Comparison of ENCODE assay signal across 33 cellular contexts in the genomic region with DNA sequence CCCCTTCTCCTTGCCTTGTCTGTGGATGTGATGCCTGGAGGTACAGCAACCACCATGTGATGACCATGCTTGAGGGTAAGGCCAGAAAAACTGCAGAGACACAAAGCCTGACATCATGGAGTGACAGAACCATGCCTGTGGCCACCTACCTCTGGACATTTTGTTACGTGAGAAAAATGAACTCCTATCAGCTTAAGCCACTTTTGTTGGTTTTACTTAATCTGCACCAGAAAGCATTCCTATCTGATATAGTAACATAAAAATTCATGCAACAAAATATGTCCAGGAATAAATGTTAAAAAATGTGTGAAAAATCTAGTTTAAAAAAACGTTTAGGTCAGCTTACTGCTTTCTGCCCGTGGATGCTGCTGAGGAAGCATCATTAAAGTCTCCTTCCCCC. TPM values are rescaled to one million over a fixed set of nuclear protein-coding genes. Genes with fewer than 3 reads are reported as not detected.
"Had no signal": no experiment of that assay in that cellular context is flagged by ENCODE, and none has a peak within 500 bp of the region (broad histone marks: within the 10 kb centered on the region; RNA-seq: fewer than 3 reads in every experiment).

No MANE protein-coding gene starts in this region.

- H3K9me3 ChIP-seq: adrenal gland, ascending aorta, breast epithelium, esophagus muscularis mucosa, gastrocnemius medialis, psoas muscle, sigmoid colon, thyroid gland, upper lobe of right lung had no signal

- H3K27me3 Mint-ChIP-seq: activated naive CD8-positive, alpha-beta T cell; naive B cell; stimulated activated memory B cell treated with anti-CD40 and anti-IgM and Interleukin-4, amounts not matched to agents 10 μg/mL and 1 μg/mL and 100 μg/mL, for 72 hours; stimulated activated naive CD8-positive, alpha-beta T cell treated with anti-CD3 and anti-CD28 coated beads, Interleukin-15, amount 100 ng/mL, for 72 hours had no signal

- ATAC-seq: activated T-cell treated with anti-CD3 and anti-CD28 coated beads, Interleukin-2, amount 50 U/mL, for 72 hours; gastrocnemius medialis; psoas muscle; stimulated activated memory B cell treated with anti-CD40 and anti-IgM and Interleukin-4, amounts not matched to agents 10 μg/mL and 1 μg/mL and 100 μg/mL, for 72 hours; stimulated activated naive CD8-positive, alpha-beta T cell treated with anti-CD3 and anti-CD28 coated beads, Interleukin-15, amount 100 ng/mL, for 72 hours; upper lobe of right lung had no signal

- H2AFZ ChIP-seq: parathyroid adenoma had no signal

- H3K9ac ChIP-seq: parathyroid adenoma had no signal

- H3K4me3 Mint-ChIP-seq: activated naive CD8-positive, alpha-beta T cell; activated T-cell treated with anti-CD3 and anti-CD28 coated beads, Interleukin-2, amount 50 U/mL, for 72 hours; immature natural killer cell; mesothelial cell of epicardium; stimulated activated memory B cell treated with anti-CD40 and anti-IgM and Interleukin-4, amounts not matched to agents 10 μg/mL and 1 μg/mL and 100 μg/mL, for 72 hours; stimulated activated naive CD8-positive, alpha-beta T cell treated with anti-CD3 and anti-CD28 coated beads, Interleukin-15, amount 100 ng/mL, for 72 hours had no signal

- H3K4me3 ChIP-seq: adrenal gland, ascending aorta, breast epithelium, esophagus muscularis mucosa, gastrocnemius medialis, psoas muscle, sigmoid colon, smooth muscle cell, thyroid gland, upper lobe of right lung had no signal

- DNase-seq: activated CD4-positive, alpha-beta T cell treated with anti-CD3 and anti-CD28 coated beads for 4 hours; activated CD4-positive, alpha-beta T cell treated with anti-CD3 and anti-CD28 coated beads, Interleukin-2, amount 50 U/mL, for 4 hours; activated effector memory CD4-positive, alpha-beta T cell treated with Interleukin-2 at 50 U/mL for 16 hours; activated naive CD4-positive, alpha-beta T cell treated with Interleukin-2 at 50 U/mL for 16 hours; activated T-cell treated with anti-CD3 and anti-CD28 coated beads for 4 hours; activated T-cell treated with anti-CD3 and anti-CD28 coated beads, Interleukin-2, amount 50 U/mL, for 72 hours; adrenal gland; central memory CD4-positive, alpha-beta T cell; dermis blood vessel endothelial cell; effector CD4-positive, alpha-beta T cell; gastrocnemius medialis; head of caudate nucleus; hypothalamus; immature natural killer cell; naive B cell; psoas muscle; sigmoid colon; stimulated activated CD4-positive, alpha-beta T cell treated with anti-CD3 and anti-CD28 coated beads, Interleukin-1b, Interleukin-23, amount 100 ng/mL, for 48 hours; stimulated activated CD4-positive, alpha-beta T cell treated with anti-CD3 and anti-CD28 coated beads, Interleukin-4, amount 100 ng/mL, for 4 hours; stimulated activated CD8-positive, alpha-beta memory T cell treated with anti-CD3 and anti-CD28 coated beads, Interleukin-4, amount 100 ng/mL, for 48 hours; stimulated activated naive CD8-positive, alpha-beta T cell treated with anti-CD3 and anti-CD28 coated beads, Interleukin-15, amount 100 ng/mL, for 72 hours; thyroid gland; upper lobe of right lung had no signal

- H3K4me1 Mint-ChIP-seq: mesothelial cell of epicardium; stimulated activated memory B cell treated with anti-CD40 and anti-IgM and Interleukin-4, amounts not matched to agents 10 μg/mL and 1 μg/mL and 100 μg/mL, for 72 hours had no signal

- H3K36me3 ChIP-seq: adrenal gland, sigmoid colon, thyroid gland, upper lobe of right lung had no signal

- H3K27ac Mint-ChIP-seq: activated naive CD8-positive, alpha-beta T cell; activated T-cell treated with anti-CD3 and anti-CD28 coated beads, Interleukin-2, amount 50 U/mL, for 72 hours; immature natural killer cell; mesothelial cell of epicardium; stimulated activated memory B cell treated with anti-CD40 and anti-IgM and Interleukin-4, amounts not matched to agents 10 μg/mL and 1 μg/mL and 100 μg/mL, for 72 hours had no signal

- H3K4me1 ChIP-seq: adrenal gland, breast epithelium, esophagus muscularis mucosa, gastrocnemius medialis, parathyroid adenoma, psoas muscle, sigmoid colon, thyroid gland, upper lobe of right lung had no signal

- H3K4me2 ChIP-seq: smooth muscle cell had no signal

- H3K27ac ChIP-seq: adrenal gland, ascending aorta, breast epithelium, esophagus muscularis mucosa, gastrocnemius medialis, parathyroid adenoma, psoas muscle, sigmoid colon, thyroid gland, upper lobe of right lung had no signal

- H3K9me3 Mint-ChIP-seq: activated T-cell treated with anti-CD3 and anti-CD28 coated beads, Interleukin-2, amount 50 U/mL, for 72 hours; immature natural killer cell; stimulated activated memory B cell treated with anti-CD40 and anti-IgM and Interleukin-4, amounts not matched to agents 10 μg/mL and 1 μg/mL and 100 μg/mL, for 72 hours; stimulated activated naive CD8-positive, alpha-beta T cell treated with anti-CD3 and anti-CD28 coated beads, Interleukin-15, amount 100 ng/mL, for 72 hours had no signal

- H3K79me2 ChIP-seq: parathyroid adenoma had no signal

- H3K27me3 ChIP-seq: adrenal gland, ascending aorta, breast epithelium, esophagus muscularis mucosa, gastrocnemius medialis, sigmoid colon, thyroid gland, upper lobe of right lung had no signal

RNA-seq across cellular contexts. Expression of gene P4HA3, which starts 42.6 kb away (rescaled TPM):
- total RNA-seq: activated T-cell treated with anti-CD3 and anti-CD28 coated beads, Interleukin-2, amount 50 U/mL, for 72 hours; T-helper 1 cell treated with Interleukin-12 subunit alpha and Interleukin-12 subunit beta and Interleukin-4 antibody, amounts not matched to agents 30 ng/mL and 1 ng/mL, for 36 hours had no signal
- polyA plus RNA-seq: immature natural killer cell, neural cell had no signal
